Comparison of ENCODE assay signal across 8 cellular contexts in the genomic region with DNA sequence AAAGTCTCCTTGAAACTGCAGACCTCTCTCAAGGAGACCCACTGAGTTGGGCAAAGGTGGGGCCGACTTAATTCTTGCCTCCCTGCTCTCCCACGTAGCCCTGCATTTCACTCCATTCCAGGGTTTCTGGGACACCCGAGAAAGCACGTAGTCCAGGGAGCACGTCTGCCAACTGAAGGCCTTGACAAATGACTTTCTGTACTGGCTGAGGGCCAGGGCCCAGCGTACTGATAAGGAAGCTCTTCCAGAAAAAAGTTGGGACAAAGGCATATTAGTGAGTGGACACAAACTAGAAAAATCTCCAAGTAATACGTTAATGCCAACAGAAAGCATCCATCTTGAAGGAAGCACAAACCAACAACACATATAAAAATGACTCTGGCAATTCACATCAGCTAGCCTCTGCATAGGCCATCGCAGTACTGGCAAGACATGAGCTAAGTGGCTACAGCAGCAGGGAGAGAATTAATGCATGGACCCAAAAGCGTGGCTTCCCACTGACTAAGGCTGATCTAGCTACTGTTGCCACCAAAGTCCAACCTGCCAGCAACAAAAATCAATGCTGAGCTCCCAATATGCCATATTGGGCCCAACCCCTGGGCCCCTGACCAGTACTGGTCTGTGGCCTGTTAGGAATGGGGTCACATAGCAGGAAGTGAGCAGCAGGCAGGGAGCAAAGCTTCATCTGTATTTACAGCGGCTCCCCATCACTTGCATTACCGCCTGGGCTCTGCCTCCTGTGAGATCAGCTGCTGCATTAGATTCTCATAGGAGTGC. TPM values are rescaled to one million over a fixed set of nuclear protein-coding genes. Genes with fewer than 3 reads are reported as not detected.
DNase-seq lines count a peak whose midpoint lies in the region; ATAC-seq and TF ChIP-seq lines count a peak whose summit lies in the region.
"Not testable (repeated sequence)": the region's sequence is repeated elsewhere in the genome, so short reads cannot be mapped to it uniquely, and the experiment has no call there.

No MANE protein-coding gene starts in this region.

- H3K27ac ChIP-seq in C4-2B: peak overlapping the region; percentile 39; the same call in 1 of the 2 replicates
- peak overlapping the region; percentile 10; the same call in 1 of the 2 replicates for H3K27ac ChIP-seq in VCaP
- H3K27ac ChIP-seq in left ventricle myocardium inferior (replicated peaks): peak overlapping the region; percentile 83
- H3K27ac ChIP-seq in gastrocnemius medialis: peak overlapping the region in 3 of 4 donors; percentile 58 to 61 (median 61)

- not testable (repeated sequence) for H3K27me3 ChIP-seq in left ventricle myocardium inferior (ENCODE audit: low read depth); gastrocnemius medialis

- H3K36me3 ChIP-seq in left ventricle myocardium inferior, gastrocnemius medialis: not testable (repeated sequence)

- H3K9me3 Mint-ChIP-seq in mesothelial cell of epicardium: peaks cover 52% of the 10 kb centered on the region

- peak; percentile 7 for DNase-seq in dermis blood vessel endothelial cell
- not testable (repeated sequence) for DNase-seq in Right ventricle myocardium superior; left ventricle myocardium inferior; left colon; mesothelial cell of epicardium (ENCODE audit: low spot score in 2 of 2, unreplicated experiment in 2 of 2); gastrocnemius medialis

- H3K27ac Mint-ChIP-seq in mesothelial cell of epicardium: peak overlapping the region; percentile 35

- ATAC-seq in Right ventricle myocardium superior (ENCODE audit: poor library complexity): peak; percentile 76
- peak; percentile 78 for ATAC-seq in left colon
- ATAC-seq in gastrocnemius medialis: not testable (repeated sequence)

- in situ Hi-C loops in gastrocnemius medialis (cut with MboI; ENCODE audit: low sequenced_read_pairs in 4 of 4): not testable (repeated sequence)

- H3K4me1 Mint-ChIP-seq in mesothelial cell of epicardium: not testable (repeated sequence)

- not testable (repeated sequence) for H3K27me3 Mint-ChIP-seq in mesothelial cell of epicardium (ENCODE audit: low read depth)

- not testable (repeated sequence) for TF ChIP-seq CTCF in C4-2B (conservative IDR thresholded peaks at IDR 0.05); VCaP (conservative IDR thresholded peaks at IDR 0.05); left ventricle myocardium inferior (IDR thresholded peaks at IDR 0.05; ENCODE audit: borderline replicate concordance); mesothelial cell of epicardium (IDR thresholded peaks at IDR 0.05; ENCODE audit: unreplicated experiment); gastrocnemius medialis (IDR thresholded peaks at IDR 0.05 in 4 of 5, conservative IDR thresholded peaks at IDR 0.05 in 1 of 5)

- H3K9me3 ChIP-seq in left ventricle myocardium inferior (replicated peaks); gastrocnemius medialis: not testable (repeated sequence)

- intact Hi-C loops in Right ventricle myocardium superior (cut with DNase I); left ventricle myocardium inferior (cut with micrococcal nuclease); left colon (cut with DNase I, micrococcal nuclease); gastrocnemius medialis (cut with DNase I; ENCODE audit: low total_unique reads): not testable (repeated sequence)

- H3K4me1 ChIP-seq in left ventricle myocardium inferior: peaks cover 37% of the 10 kb centered on the region
- not testable (repeated sequence) for H3K4me1 ChIP-seq in gastrocnemius medialis

- not testable (repeated sequence) for H3K4me3 Mint-ChIP-seq in mesothelial cell of epicardium

- H3K36me3 Mint-ChIP-seq in mesothelial cell of epicardium: not testable (repeated sequence)

- TF ChIP-seq POLR2A in gastrocnemius medialis (IDR thresholded peaks at IDR 0.05): not testable (repeated sequence)

- H3K4me3 ChIP-seq in left ventricle myocardium inferior: peak overlapping the region; percentile 21
- not testable (repeated sequence) for H3K4me3 ChIP-seq in gastrocnemius medialis

RNA-seq across cellular contexts. Expression of a gene that starts 15.4 kb away (rescaled TPM):
- total RNA-seq in dermis blood vessel endothelial cell (12.4 and 19.1 TPM in 2 replicates), Right ventricle myocardium superior (38.9 TPM), left ventricle myocardium inferior (49.7 TPM), left colon (1 to 10 TPM; 2.1 to 4.5 TPM), mesothelial cell of epicardium (2.2 to 3.9 TPM (median 2.8 TPM) in 3 replicates), gastrocnemius medialis (10 to 100 TPM; 23.3 to 33.7 (median 28.2) TPM)

RNA-seq across cellular contexts. Expression of a gene that starts 19.6 kb away (rescaled TPM):
- total RNA-seq in dermis blood vessel endothelial cell (84.2 and 95.1 TPM in 2 replicates), Right ventricle myocardium superior (366 TPM), left ventricle myocardium inferior (364 TPM), left colon (10 to 100 TPM; 41.1 to 53.9 TPM), mesothelial cell of epicardium (57.9 to 64.1 TPM (median 61.2 TPM) in 3 replicates), gastrocnemius medialis (100 to 1,000 TPM; 141 to 267 (median 183) TPM)

Comparison
In these comparisons a context has a peak if more than half of its experiments do, and no peak if none do; other contexts are left out.
1. H3K27ac ChIP-seq: peak in every context shown above with its lines; median percentile 83 in left ventricle myocardium inferior; 61 in gastrocnemius medialis; 39 in C4-2B; 10 in VCaP.